Comparison of ENCODE assay signal across 8 cellular contexts in genomic region chr3:157499342-157499963, GRCh38. TPM values are rescaled to one million over a fixed set of nuclear protein-coding genes. Genes with fewer than 3 reads are reported as not detected.
DNase-seq lines count a peak whose midpoint lies in the region; ATAC-seq and TF ChIP-seq lines count a peak whose summit lies in the region.

No MANE protein-coding gene starts in this region.

- H3K27ac ChIP-seq in adrenal gland (peak overlapping the region; percentile 17 to 89 (median 75)), skeletal muscle tissue (ENCODE audit: low read depth, low read length) (no peak overlapping the region)

- TF ChIP-seq CTCF in adrenal gland (IDR thresholded peaks at IDR 0.05): peak in 3 of 6 experiments; percentile 35 to 46 (median 46)

- TF ChIP-seq POLR2A in adrenal gland (IDR thresholded peaks at IDR 0.05) (peak; percentile 13 to 83), erythroblast (IDR thresholded peaks at IDR 0.05; ENCODE audit: low read length) (no peak)

- no peak for ATAC-seq in HG02885 (IDR thresholded peaks at IDR 0.05; ENCODE audit: poor library complexity, unreplicated experiment)

- DNase-seq in HK-2 (ENCODE audit: unreplicated experiment): peak; percentile 90
- DNase-seq in adrenal gland: peak in 6 of 7 donors; percentile 66 to 89 (median 76)
- DNase-seq in iPS DF 4.7 (ENCODE audit: extremely low read depth, low spot score): peak; percentile 56
- DNase-seq in NCI-H82 treated with DMSO at 0.1 percent for 48 hours (lab: John Stamatoyannopoulos, UW; ENCODE audit: unreplicated experiment): no peak
- no peak for DNase-seq in inferior parietal cortex (ENCODE audit: extremely low spot score)
- DNase-seq in erythroblast (lab: John Stamatoyannopoulos, UW): no peak

- H3K9ac ChIP-seq in skeletal muscle tissue (ENCODE audit: low read depth in 1 of 3, low read length in 3 of 3): peak overlapping the region in 2 of 3 donors; percentile 35 to 42

- 2 to 7% (median 4%) methylated on average over 23 to 24 of the region's 24 CpGs for WGBS in adrenal gland, 4 donors

- intact Hi-C loops in adrenal gland (cut with DNase I): loop anchor here in 1 of 2 donors (10.0 kb wide), 1 partner anchor 295 kb away; no protein-coding TSS in a partner anchor

- no peaks in the 10 kb centered on the region for H3K36me3 ChIP-seq in adrenal gland (replicated peaks in 1 of 2)
- H3K36me3 ChIP-seq in skeletal muscle tissue (ENCODE audit: control insufficient read depth in 3 of 3, insufficient read depth in 3 of 3, low read length in 3 of 3): no peaks in the 10 kb centered on the region

- H3K4me3 ChIP-seq in adrenal gland: peak overlapping the region in 3 of 4 donors; percentile 11 to 59 (median 15)
- H3K4me3 ChIP-seq in skeletal muscle tissue (ENCODE audit: low read length in 3 of 3): peak overlapping the region; percentile 44 to 56 (median 44)

- H3K27me3 ChIP-seq in adrenal gland: no peaks in the 10 kb centered on the region
- peaks cover 0 to 10% (median 7%) of the 10 kb centered on the region in 3 donors for H3K27me3 ChIP-seq in skeletal muscle tissue (ENCODE audit: control insufficient read depth in 3 of 3, insufficient read depth in 3 of 3, low read length in 3 of 3)

- peaks cover 14 to 19% of the 10 kb centered on the region in 2 donors for H3K4me1 ChIP-seq in adrenal gland (replicated peaks in 1 of 2)
- H3K4me1 ChIP-seq in skeletal muscle tissue (ENCODE audit: control insufficient read depth in 3 of 3, insufficient read depth in 3 of 3, low read length in 3 of 3): peaks cover 0 to 5% (median 3%) of the 10 kb centered on the region in 3 donors

- H3K9me3 ChIP-seq in adrenal gland (replicated peaks in 1 of 3): no peaks in the 10 kb centered on the region
- H3K9me3 ChIP-seq in skeletal muscle tissue (ENCODE audit: control insufficient read depth in 3 of 3, low read length in 3 of 3): no peaks in the 10 kb centered on the region

RNA-seq across cellular contexts. Expression of gene VEPH1, which starts 3.8 kb away (rescaled TPM):
- 100 to 1,000 TPM in 2 of 8 donors, 10 to 100 TPM in 6; 21.4 to 124 (median 86.5) TPM for total RNA-seq in adrenal gland
- 10 to 100 TPM; 25.8 to 33.2 (median 27.4) TPM for polyA plus RNA-seq in adrenal gland
- total RNA-seq in skeletal muscle tissue: 1.0 TPM

Comparison
In these comparisons a context has a peak if more than half of its experiments do, and no peak if none do; other contexts are left out.
1. DNase-seq: peak in HK-2 (single experiment), adrenal gland (6 of 7) and iPS DF 4.7 (single experiment); none in NCI-H82 treated with DMSO at 0.1 percent for 48 hours (single experiment), inferior parietal cortex (single experiment) and erythroblast (0 of 2).
2. RNA of gene VEPH1, which starts 3.8 kb away (total RNA-seq): 21.4 to 124 TPM in adrenal gland; 1.0 TPM in skeletal muscle tissue (single experiment); every median in the first group is over 10 times any median in the second.